In genomic region chr17:27540300-27541105, GRCh38 we compare ENCODE assay signal across 8 cellular contexts.
DNase-seq lines count a peak whose midpoint lies in the region; ATAC-seq and TF ChIP-seq lines count a peak whose summit lies in the region.

No MANE protein-coding gene starts in this region.

- no peaks in the 10 kb centered on the region for H3K36me3 Mint-ChIP-seq in natural killer cell treated with Interleukin-12 subunit alpha and Interleukin-12 subunit beta and Interleukin-15 and Interleukin-18, amount 100 ng/mL, for 72 hours
- H3K36me3 Mint-ChIP-seq in natural killer cell, result no peaks in the 10 kb centered on the region
- H3K36me3 Mint-ChIP-seq in dendritic cell treated with granulocyte-macrophage colony-stimulating factor and Interleukin-4, amounts not matched to agents 40 ng/mL and 50 ng/mL, for 4 days (ENCODE audit: low read depth), result no peaks in the 10 kb centered on the region

- peak overlapping the region; percentile 29 to 81 for H3K27ac Mint-ChIP-seq in natural killer cell treated with Interleukin-12 subunit alpha and Interleukin-12 subunit beta and Interleukin-15 and Interleukin-18, amount 100 ng/mL, for 72 hours
- H3K27ac Mint-ChIP-seq in natural killer cell, result peak overlapping the region in 1 of 2 donors; percentile 43
- peak overlapping the region; percentile 91 for H3K27ac Mint-ChIP-seq in dendritic cell treated with granulocyte-macrophage colony-stimulating factor and Interleukin-4, amounts not matched to agents 40 ng/mL and 50 ng/mL, for 4 days

- DNase-seq in natural killer cell treated with Interleukin-12 subunit alpha and Interleukin-12 subunit beta and Interleukin-15 and Interleukin-18, amount 100 ng/mL, for 72 hours (ENCODE audit: low spot score), result no peak
- no peak for DNase-seq in natural killer cell
- DNase-seq in midbrain (lab: John Stamatoyannopoulos, UW), result peak; percentile 75
- DNase-seq in aorta, result peak; percentile 90 to 94
- DNase-seq in SW480 (ENCODE audit: low spot score), result no peak
- no peak for DNase-seq in NCI-H2171 treated with DMSO at 0.1 percent for 48 hours (lab: John Stamatoyannopoulos, UW)
- no peak for DNase-seq in cerebellum (ENCODE audit: low spot score)

- intact Hi-C loops in natural killer cell (cut with micrococcal nuclease), result no loop called here
- intact Hi-C loops in dendritic cell treated with granulocyte-macrophage colony-stimulating factor and Interleukin-4, amounts not matched to agents 40 ng/mL and 50 ng/mL, for 4 days (cut with micrococcal nuclease), result loop anchor here (1.0 kb wide), 1 partner anchor 11 kb away; no protein-coding TSS in a partner anchor
- intact Hi-C loops in aorta (cut with DNase I), result no loop called here

- ATAC-seq in natural killer cell treated with Interleukin-12 subunit alpha and Interleukin-12 subunit beta and Interleukin-15 and Interleukin-18, amount 100 ng/mL, for 72 hours, result no peak
- ATAC-seq in natural killer cell (no peak), aorta (ENCODE audit: low FRiP score) (peak; percentile 88)

- no peaks in the 10 kb centered on the region for H3K9me3 Mint-ChIP-seq in natural killer cell treated with Interleukin-12 subunit alpha and Interleukin-12 subunit beta and Interleukin-15 and Interleukin-18, amount 100 ng/mL, for 72 hours
- H3K9me3 Mint-ChIP-seq in natural killer cell, result no peaks in the 10 kb centered on the region
- no peaks in the 10 kb centered on the region for H3K9me3 Mint-ChIP-seq in dendritic cell treated with granulocyte-macrophage colony-stimulating factor and Interleukin-4, amounts not matched to agents 40 ng/mL and 50 ng/mL, for 4 days

- 36 to 41% methylated on average over 16 of the region's 16 CpGs for WGBS in aorta, 2 donors

- H3K27me3 Mint-ChIP-seq in natural killer cell treated with Interleukin-12 subunit alpha and Interleukin-12 subunit beta and Interleukin-15 and Interleukin-18, amount 100 ng/mL, for 72 hours, result no peaks in the 10 kb centered on the region
- H3K27me3 Mint-ChIP-seq in natural killer cell (ENCODE audit: low read depth in 2 of 2), result no peaks in the 10 kb centered on the region
- H3K27me3 Mint-ChIP-seq in dendritic cell treated with granulocyte-macrophage colony-stimulating factor and Interleukin-4, amounts not matched to agents 40 ng/mL and 50 ng/mL, for 4 days, result peaks cover 1% of the 10 kb centered on the region

- H3K4me3 ChIP-seq in aorta (ENCODE audit: low read length in 2 of 2), result no peak overlapping the region

- H3K27ac ChIP-seq in aorta (ENCODE audit: low read depth in 1 of 2, low read length in 2 of 2), result peak overlapping the region in 1 of 2 donors; percentile 53

- no peaks in the 10 kb centered on the region for H3K4me1 ChIP-seq in aorta (ENCODE audit: control insufficient read depth in 1 of 2, insufficient read depth in 2 of 2, low read length in 2 of 2)

- H3K36me3 ChIP-seq in aorta (ENCODE audit: control insufficient read depth in 1 of 2, insufficient read depth in 2 of 2, low read length in 1 of 2), result no peaks in the 10 kb centered on the region

- H3K4me3 Mint-ChIP-seq in natural killer cell treated with Interleukin-12 subunit alpha and Interleukin-12 subunit beta and Interleukin-15 and Interleukin-18, amount 100 ng/mL, for 72 hours, result peak overlapping the region; percentile 24
- no peak overlapping the region for H3K4me3 Mint-ChIP-seq in natural killer cell
- H3K4me3 Mint-ChIP-seq in dendritic cell treated with granulocyte-macrophage colony-stimulating factor and Interleukin-4, amounts not matched to agents 40 ng/mL and 50 ng/mL, for 4 days, result peak overlapping the region; percentile 56

- TF ChIP-seq CTCF in natural killer cell (IDR thresholded peaks at IDR 0.05), result no peak

- H3K27me3 ChIP-seq in aorta (ENCODE audit: control insufficient read depth in 1 of 2, insufficient read depth in 2 of 2, low read length in 1 of 2), result no peaks in the 10 kb centered on the region

- peaks cover 78 to 79% of the 10 kb centered on the region in 2 donors for H3K4me1 Mint-ChIP-seq in natural killer cell treated with Interleukin-12 subunit alpha and Interleukin-12 subunit beta and Interleukin-15 and Interleukin-18, amount 100 ng/mL, for 72 hours (ENCODE audit: low read depth in 2 of 2)
- peaks cover 52 to 53% of the 10 kb centered on the region in 2 donors for H3K4me1 Mint-ChIP-seq in natural killer cell
- peaks cover 69% of the 10 kb centered on the region for H3K4me1 Mint-ChIP-seq in dendritic cell treated with granulocyte-macrophage colony-stimulating factor and Interleukin-4, amounts not matched to agents 40 ng/mL and 50 ng/mL, for 4 days (ENCODE audit: low read depth)

- H3K9me3 ChIP-seq in aorta (ENCODE audit: control insufficient read depth, low read length), result no peaks in the 10 kb centered on the region

Comparison
In these comparisons a context has a peak if more than half of its experiments do, and no peak if none do; other contexts are left out.
1. DNase-seq: peak in midbrain (single experiment) and aorta (2 of 2); none in natural killer cell treated with Interleukin-12 subunit alpha and Interleukin-12 subunit beta and Interleukin-15 and Interleukin-18, amount 100 ng/mL, for 72 hours (single experiment), natural killer cell (single experiment), SW480 (single experiment), NCI-H2171 treated with DMSO at 0.1 percent for 48 hours (single experiment) and cerebellum (single experiment).